9 cellular contexts compared by ENCODE assay signal in genomic region chr22:45311033-45311531, GRCh38. TPM values are rescaled to one million over a fixed set of nuclear protein-coding genes. Genes with fewer than 3 reads are reported as not detected.
DNase-seq lines count a peak whose midpoint lies in the region; ATAC-seq, FAIRE-seq and TF ChIP-seq lines count a peak whose summit lies in the region.
"Had no signal": no experiment of that assay in that cellular context is flagged by ENCODE, and none has a peak within 500 bp of the region (broad histone marks: within the 10 kb centered on the region; RNA-seq: fewer than 3 reads in every experiment).

No MANE protein-coding gene starts in this region.

- WGBS in HepG2 (ENCODE audit: low lambda C conversion rate) = 21% methylated on average over 12 of the region's 12 CpGs
- WGBS in thyroid gland, 2 donors = 61 to 65% methylated on average over 12 of the region's 12 CpGs

- H3K27me3 ChIP-seq in ascending aorta (no peaks in the 10 kb centered on the region), HepG2 (ENCODE audit: control insufficient read depth in 1 of 2, insufficient read depth in 2 of 2, low read length in 2 of 2) (no peaks in the 10 kb centered on the region), thyroid gland (no peaks in the 10 kb centered on the region)

- no peaks in the 10 kb centered on the region for H3K36me3 ChIP-seq in ascending aorta
- peaks cover 0 to 10% of the 10 kb centered on the region in 2 experiments; a peak in 1 of 5 replicates for H3K36me3 ChIP-seq in HepG2 (replicated peaks in 1 of 2; ENCODE audit: control insufficient read depth in 1 of 2, insufficient read depth in 2 of 2, low read length in 2 of 2)
- H3K36me3 ChIP-seq in thyroid gland = no peaks in the 10 kb centered on the region

- no peaks in the 10 kb centered on the region for H3K9me3 ChIP-seq in ascending aorta
- no peaks in the 10 kb centered on the region for H3K9me3 ChIP-seq in HepG2 (ENCODE audit: low read length)
- H3K9me3 ChIP-seq in thyroid gland = no peaks in the 10 kb centered on the region

- H3K4me1 ChIP-seq in ascending aorta (peaks cover 0 to 3% of the 10 kb centered on the region in 2 donors), HepG2 (ENCODE audit: insufficient read depth, low read length) (peaks cover 71% of the 10 kb centered on the region), thyroid gland (peaks cover 8 to 22% of the 10 kb centered on the region in 2 donors)

- intact Hi-C loops in ascending aorta (cut with DNase I) (loop anchor here (5.0 to 10.0 kb wide), 2 partner anchors 126 to 804 kb away; no protein-coding TSS in a partner anchor), HepG2 (cut with micrococcal nuclease; ENCODE audit: unreplicated experiment) (loop anchor here (2.0 kb wide), 1 partner anchor 42 kb away; no protein-coding TSS in a partner anchor), thyroid gland (cut with DNase I) (no loop called here)

- TF ChIP-seq CTCF in ascending aorta (IDR thresholded peaks at IDR 0.05) = no peak
- no peak for TF ChIP-seq CTCF in HepG2 (CRISPR knock-in tag; IDR thresholded peaks at IDR 0.05)
- no peak for TF ChIP-seq CTCF in thyroid gland (IDR thresholded peaks at IDR 0.05)

- H3K4me3 ChIP-seq in ascending aorta = peak overlapping the region; percentile 93 to 99
- H3K4me3 ChIP-seq in HepG2 (replicated peaks in 1 of 3; ENCODE audit: insufficient read depth in 1 of 3, low read depth in 2 of 3, low read length in 3 of 3) = peak overlapping the region; percentile 88 to 94 (median 92)
- H3K4me3 ChIP-seq in thyroid gland (replicated peaks in 1 of 3) = peak overlapping the region in 2 of 3 donors; percentile 84 to 93

- H3K79me2 ChIP-seq in HepG2 (ENCODE audit: insufficient read depth, low read length) = peaks cover 59% of the 10 kb centered on the region

- no peak for FAIRE-seq in HepG2 (lab: Jason Lieb, UNC)
- FAIRE-seq: TTC549 had no signal

- no peak for ATAC-seq in activated CD8-positive, alpha-beta memory T cell treated with anti-CD3 and anti-CD28 coated beads, Interleukin-2, amount 10 ng/mL, durations not matched to agents 7 days and 5 days
- ATAC-seq in HepG2 = no peak

- BruUV-seq in HepG2 (replicated peaks; lab: Mats Ljungman, UMichigan) = TSS peak; percentile 52

- CTCF ChIA-PET in activated CD8-positive, alpha-beta memory T cell treated with anti-CD3 and anti-CD28 coated beads, Interleukin-2, amount 10 ng/mL, durations not matched to agents 7 days and 5 days (lab: Charles Lee) = interaction anchor here (1.9 kb wide), 1 partner anchor 103 kb away, joined by 5 read pairs; the partner anchor contains the start of genes RIBC2 and SMC1B
- CTCF ChIA-PET in HepG2 (lab: Yijun Ruan, JAX; ENCODE audit: low intra/inter-chr PET ratio, low total read pairs) = no interaction called here

- H2AFZ ChIP-seq in HepG2 (ENCODE audit: low read length) = no peak overlapping the region

- TF ChIP-seq POLR2A in HepG2 (IDR thresholded peaks at IDR 0.05; ENCODE audit: insufficient read depth in 1 of 2, low read depth in 2 of 2, low read length in 2 of 2) (no peak), thyroid gland (IDR thresholded peaks at IDR 0.05) (no peak)

- H3K9ac ChIP-seq in HepG2 (ENCODE audit: insufficient read depth, low read depth, low read length) = peak overlapping the region; percentile 81

- H3K27me3 Mint-ChIP-seq in activated CD8-positive, alpha-beta memory T cell treated with anti-CD3 and anti-CD28 coated beads, Interleukin-2, amount 10 ng/mL, durations not matched to agents 7 days and 5 days = no peaks in the 10 kb centered on the region

- H3K4me2 ChIP-seq in HepG2 (ENCODE audit: low read depth, low read length) = peak overlapping the region; percentile 87

- in situ Hi-C loops in HepG2 (cut with HindIII; ENCODE audit: extremely low pct_ligation_motif_present, low pct_unique_long_range_greater_than_20kb) = no loop called here

- peak overlapping the region; percentile 81 for H3K4me3 Mint-ChIP-seq in activated CD8-positive, alpha-beta memory T cell treated with anti-CD3 and anti-CD28 coated beads, Interleukin-2, amount 10 ng/mL, durations not matched to agents 7 days and 5 days

- peaks cover 42% of the 10 kb centered on the region for H3K4me1 Mint-ChIP-seq in activated CD8-positive, alpha-beta memory T cell treated with anti-CD3 and anti-CD28 coated beads, Interleukin-2, amount 10 ng/mL, durations not matched to agents 7 days and 5 days

- H4K20me1 ChIP-seq in HepG2 (ENCODE audit: insufficient read depth, low read length) = peaks cover 15% of the 10 kb centered on the region; the same call in 1 of the 2 replicates

- H3K27ac ChIP-seq in ascending aorta (peak overlapping the region; percentile 78 to 89), HepG2 (ENCODE audit: extremely low read length, insufficient read depth, low read length) (peak overlapping the region; percentile 76), thyroid gland (peak overlapping the region in 2 of 3 donors; percentile 85 to 86)

- no peaks in the 10 kb centered on the region for H3K9me3 Mint-ChIP-seq in activated CD8-positive, alpha-beta memory T cell treated with anti-CD3 and anti-CD28 coated beads, Interleukin-2, amount 10 ng/mL, durations not matched to agents 7 days and 5 days (ENCODE audit: low read depth)

- peak overlapping the region; percentile 65 for H3K27ac Mint-ChIP-seq in activated CD8-positive, alpha-beta memory T cell treated with anti-CD3 and anti-CD28 coated beads, Interleukin-2, amount 10 ng/mL, durations not matched to agents 7 days and 5 days

- POLR2A ChIA-PET in HepG2 (lab: Yijun Ruan, JAX) = interaction anchor here (0.7 to 6.7 kb wide), 2 partner anchors 12 to 37 kb away, joined by 3 to 56 read pairs; no protein-coding TSS in a partner anchor

- no peak for TF ChIP-seq EP300 in HepG2 (IDR thresholded peaks at IDR 0.05; ENCODE audit: low read depth in 2 of 2, low read length in 2 of 2)
- TF ChIP-seq EP300 in HepG2 (CRISPR knock-in tag; IDR thresholded peaks at IDR 0.05; ENCODE audit: borderline replicate concordance) = no peak

- no peak for DNase-seq in activated CD8-positive, alpha-beta memory T cell treated with anti-CD3 and anti-CD28 coated beads, Interleukin-2, amount 10 ng/mL, durations not matched to agents 7 days and 5 days
- no peak for DNase-seq in activated CD8-positive, alpha-beta memory T cell treated with anti-CD3 and anti-CD28 coated beads, Interleukin-2, amount 50 U/mL, for 48 hours
- DNase-seq in ascending aorta (ENCODE audit: low spot score in 2 of 2) = no peak
- no peak for DNase-seq in HepG2 (ENCODE audit: low spot score)
- DNase-seq in thyroid gland = no peak
- no peak for DNase-seq in midbrain (lab: John Stamatoyannopoulos, UW)
- no peak for DNase-seq in foreskin melanocyte
- DNase-seq in hepatic stellate cell (ENCODE audit: low spot score) = no peak

- no peak for TF ChIP-seq RAD21 in HepG2 (CRISPR knock-in tag; IDR thresholded peaks at IDR 0.05)

- peaks cover 12% of the 10 kb centered on the region for H3K36me3 Mint-ChIP-seq in activated CD8-positive, alpha-beta memory T cell treated with anti-CD3 and anti-CD28 coated beads, Interleukin-2, amount 10 ng/mL, durations not matched to agents 7 days and 5 days

RNA-seq across cellular contexts. Expression of gene FAM118A, which starts 1.3 kb away (rescaled TPM):
- 10 to 100 TPM; 58.8 to 75.0 TPM for total RNA-seq in activated CD8-positive, alpha-beta memory T cell treated with anti-CD3 and anti-CD28 coated beads, Interleukin-2, amount 10 ng/mL, durations not matched to agents 7 days and 5 days
- total RNA-seq in ascending aorta (23.5 TPM), HepG2 (2016; rRNA removed; fragmentation: Illumina TruSeq; extraction: Trizol) (26.4 and 36.7 TPM in 2 replicates), thyroid gland (100 to 1,000 TPM in 1 of 4 donors, 10 to 100 TPM in 3; 15.7 to 104 (median 75.3) TPM)
- 28.0 and 29.8 TPM in 2 replicates for total RNA-seq in HepG2 (2016; cell fraction: cytosol; rRNA removed; fragmentation: Illumina TruSeq; extraction: Trizol; ENCODE audit: low read depth)
- 25.8 and 32.7 TPM in 2 replicates for total RNA-seq in HepG2 (2016; cell fraction: insoluble cytoplasmic fraction; rRNA removed; fragmentation: Illumina TruSeq; extraction: Trizol)
- total RNA-seq in HepG2 (2016; cell fraction: membrane; rRNA removed; fragmentation: Illumina TruSeq; extraction: Trizol) = 21.5 TPM in 2 replicates
- 34.3 and 41.9 TPM in 2 replicates for total RNA-seq in HepG2 (2016; cell fraction: nucleus; rRNA removed; fragmentation: Illumina TruSeq; extraction: Trizol)
- polyA plus RNA-seq in HepG2 (2011; rRNA removed) = 48.2 TPM in 2 replicates
- polyA plus RNA-seq in HepG2 (2011; cell fraction: cytosol; rRNA removed) = 24.5 and 25.4 TPM in 2 replicates
- polyA plus RNA-seq in HepG2 (2011; cell fraction: nucleus; rRNA removed) = 91.1 and 92.6 TPM in 2 replicates
- 34.1 and 39.4 TPM in 2 replicates for polyA plus RNA-seq in HepG2 (2012)
- polyA plus RNA-seq in HepG2 (2016; cell fraction: cytosol; fragmentation: Illumina TruSeq; extraction: Trizol; ENCODE audit: low read depth) = 8.3 and 8.5 TPM in 2 replicates
- polyA plus RNA-seq in HepG2 (2016; cell fraction: insoluble cytoplasmic fraction; fragmentation: Illumina TruSeq; extraction: Trizol; ENCODE audit: low read depth) = 26.6 and 30.9 TPM in 2 replicates
- polyA plus RNA-seq in HepG2 (2016; cell fraction: membrane; fragmentation: Illumina TruSeq; extraction: Trizol; ENCODE audit: low read depth) = 15.4 and 16.9 TPM in 2 replicates
- polyA plus RNA-seq in HepG2 (2016; cell fraction: nucleus; fragmentation: Illumina TruSeq; extraction: Trizol; ENCODE audit: insufficient read depth, low read depth) = 87.6 and 89.2 TPM in 2 replicates
- polyA minus RNA-seq in HepG2 (2011; rRNA and poly(A)+ RNA removed; ENCODE audit: low replicate concordance) = 15.6 and 49.1 TPM in 2 replicates
- polyA minus RNA-seq in HepG2 (2011; cell fraction: cytosol; rRNA and poly(A)+ RNA removed) = 12.3 and 12.7 TPM in 2 replicates
- 57.0 and 67.1 TPM in 2 replicates for polyA minus RNA-seq in HepG2 (2011; cell fraction: nucleus; rRNA and poly(A)+ RNA removed)

RNA-seq across cellular contexts. Expression of gene UPK3A, which starts 26.3 kb away (rescaled TPM):
- not detected for total RNA-seq in activated CD8-positive, alpha-beta memory T cell treated with anti-CD3 and anti-CD28 coated beads, Interleukin-2, amount 10 ng/mL, durations not matched to agents 7 days and 5 days
- total RNA-seq in ascending aorta = not detected
- 10.0 and 10.5 TPM in 2 replicates for total RNA-seq in HepG2 (2016; rRNA removed; fragmentation: Illumina TruSeq; extraction: Trizol)
- 9.4 and 11.8 TPM in 2 replicates for total RNA-seq in HepG2 (2016; cell fraction: cytosol; rRNA removed; fragmentation: Illumina TruSeq; extraction: Trizol; ENCODE audit: low read depth)
- total RNA-seq in HepG2 (2016; cell fraction: insoluble cytoplasmic fraction; rRNA removed; fragmentation: Illumina TruSeq; extraction: Trizol) = 9.5 and 11.5 TPM in 2 replicates
- total RNA-seq in HepG2 (2016; cell fraction: membrane; rRNA removed; fragmentation: Illumina TruSeq; extraction: Trizol) = 10.2 and 12.3 TPM in 2 replicates
- 3.3 and 4.2 TPM in 2 replicates for total RNA-seq in HepG2 (2016; cell fraction: nucleus; rRNA removed; fragmentation: Illumina TruSeq; extraction: Trizol)
- polyA plus RNA-seq in HepG2 (2011; rRNA removed) = 12.2 and 13.8 TPM in 2 replicates
- polyA plus RNA-seq in HepG2 (2011; cell fraction: cytosol; rRNA removed) = 10.6 and 20.2 TPM in 2 replicates
- 5.9 and 7.2 TPM in 2 replicates for polyA plus RNA-seq in HepG2 (2011; cell fraction: nucleus; rRNA removed)
- polyA plus RNA-seq in HepG2 (2012) = 4.3 and 11.1 TPM in 2 replicates
- 14.1 and 18.5 TPM in 2 replicates for polyA plus RNA-seq in HepG2 (2016; cell fraction: cytosol; fragmentation: Illumina TruSeq; extraction: Trizol; ENCODE audit: low read depth)
- 14.2 and 18.6 TPM in 2 replicates for polyA plus RNA-seq in HepG2 (2016; cell fraction: insoluble cytoplasmic fraction; fragmentation: Illumina TruSeq; extraction: Trizol; ENCODE audit: low read depth)
- 13.4 and 14.9 TPM in 2 replicates for polyA plus RNA-seq in HepG2 (2016; cell fraction: membrane; fragmentation: Illumina TruSeq; extraction: Trizol; ENCODE audit: low read depth)
- 12.3 and 12.7 TPM in 2 replicates for polyA plus RNA-seq in HepG2 (2016; cell fraction: nucleus; fragmentation: Illumina TruSeq; extraction: Trizol; ENCODE audit: insufficient read depth, low read depth)
- 30.1 TPM in 1 of 2 replicates, not detected in the other for polyA minus RNA-seq in HepG2 (2011; rRNA and poly(A)+ RNA removed; ENCODE audit: low replicate concordance)
- polyA minus RNA-seq in HepG2 (2011; cell fraction: cytosol; rRNA and poly(A)+ RNA removed) = 3.4 and 3.6 TPM in 2 replicates
- 2.2 and 3.2 TPM in 2 replicates for polyA minus RNA-seq in HepG2 (2011; cell fraction: nucleus; rRNA and poly(A)+ RNA removed)
- 1 to 10 TPM in 3 of 4 donors, not detected in 1; 2.1 to 3.9 (median 2.6) TPM for total RNA-seq in thyroid gland
